ENCODE assay signal across 1 cellular context in genomic region chr2:205860847-205861246, GRCh38.
TF ChIP-seq lines count a peak whose summit lies in the region.

No MANE protein-coding gene starts in this region.

TF ChIP-seq in GM23338, 12 proteins besides CTCF, POLR2A, EP300 and RAD21 (continued from another document):
- no peak for TF ChIP-seq ZNF462 (CRISPR knock-in tag; IDR thresholded peaks at IDR 0.05)
- no peak for TF ChIP-seq EZH2 (IDR thresholded peaks at IDR 0.05; ENCODE audit: low read depth, unreplicated experiment)
- TF ChIP-seq POLR2AphosphoS5 (IDR thresholded peaks at IDR 0.05; ENCODE audit: low read depth), result no peak
